Comparison of ENCODE assay signal across 8 cellular contexts in the genomic region with DNA sequence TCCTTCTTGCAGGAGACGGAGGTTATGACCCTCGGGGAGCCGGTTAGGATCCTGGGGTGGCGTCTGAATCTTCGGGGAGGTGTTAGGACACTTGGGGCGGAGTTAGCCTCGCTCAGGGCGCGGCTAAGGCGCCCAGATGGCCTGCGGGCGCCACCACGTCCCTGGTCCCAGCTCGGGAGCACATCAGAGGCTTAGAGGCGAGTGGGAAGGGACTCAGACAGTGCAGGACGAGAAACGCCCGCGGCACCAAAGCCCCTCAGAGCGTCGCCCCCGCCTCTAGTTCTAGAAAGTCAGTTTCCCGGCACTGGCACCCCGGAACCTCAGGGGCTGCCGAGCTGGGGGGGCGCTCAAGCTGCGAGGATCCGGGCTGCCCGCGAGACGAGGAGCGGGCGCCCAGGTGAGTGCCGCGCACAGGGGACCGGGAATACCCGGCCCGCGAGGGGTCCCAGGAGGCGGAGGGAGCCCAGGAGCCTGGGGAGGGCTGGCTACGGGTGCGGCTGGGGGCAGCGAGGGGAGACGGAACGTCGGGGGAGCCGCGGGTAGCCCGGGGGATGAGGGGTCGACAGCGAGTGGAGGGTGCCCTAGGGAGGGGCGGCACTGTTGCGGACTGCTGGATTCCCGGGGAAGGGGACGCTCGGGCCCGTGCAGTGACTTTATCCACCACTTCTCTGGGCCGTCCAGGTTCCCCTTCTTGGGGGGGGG. TPM values are rescaled to one million over a fixed set of nuclear protein-coding genes. Genes with fewer than 3 reads are reported as not detected.
A peak's percentile ranks its signal among the peaks of the same experiment; 100 is the strongest.
DNase-seq lines count a peak whose midpoint lies in the region; ATAC-seq and TF ChIP-seq lines count a peak whose summit lies in the region.
"Had no signal": no experiment of that assay in that cellular context is flagged by ENCODE, and none has a peak within 500 bp of the region (broad histone marks: within the 10 kb centered on the region; RNA-seq: fewer than 3 reads in every experiment).

HCK (plus strand) TSS at position 153 of the 702 bp plus-strand sequence.

- no peak for DNase-seq in OCI-LY7 (ENCODE audit: low spot score)
- peak; percentile 56 to 79 (median 78) for DNase-seq in right cardiac atrium
- DNase-seq in middle frontal gyrus (ENCODE audit: extremely low spot score, low spot score) = no peak

- no peaks in the 10 kb centered on the region for H3K36me3 ChIP-seq in OCI-LY7 (ENCODE audit: insufficient read depth, low read length)

- H3K4me3 ChIP-seq in OCI-LY7 (ENCODE audit: low read depth, low read length, poor library complexity, severe bottlenecking) (no peak within 1 kb of the TSS), right cardiac atrium (ENCODE audit: low read length) (peak within 1 kb of the TSS; percentile 45), skin epidermis (peak within 1 kb of the TSS; percentile 25 to 47 (median 36))

- CTCF ChIA-PET in OCI-LY7 (lab: Charles Lee; ENCODE audit: unreplicated experiment) = no interaction called here

- BruUV-seq in OCI-LY7 (replicated peaks; lab: Mats Ljungman, UMichigan) = no TSS peak

- H3K27me3 ChIP-seq in right cardiac atrium (ENCODE audit: control insufficient read depth, insufficient read depth) = no peaks in the 10 kb centered on the region

- H3K79me2 ChIP-seq in OCI-LY7 (ENCODE audit: insufficient read depth, low read depth, low read length) = no peaks in the 10 kb centered on the region

- no peak within 1 kb of the TSS for H2AFZ ChIP-seq in OCI-LY7 (ENCODE audit: low read length)

- peak; percentile 63 for ATAC-seq in GM18868 (IDR thresholded peaks at IDR 0.05; ENCODE audit: unreplicated experiment)
- ATAC-seq in right cardiac atrium = peak; percentile 71 to 81
- ATAC-seq in GM21390 (IDR thresholded peaks at IDR 0.05; ENCODE audit: unreplicated experiment) = no peak
- no peak for ATAC-seq in HG03097 (IDR thresholded peaks at IDR 0.05; ENCODE audit: low FRiP score, unreplicated experiment)

- TF ChIP-seq CTCF in OCI-LY7 (conservative IDR thresholded peaks at IDR 0.05; ENCODE audit: low read length) = no peak

- H3K4me2 ChIP-seq in OCI-LY7 (ENCODE audit: low read length) = 0 out of 2 replicates have a peak within 1 kb of the TSS, but pooled peaks have one; percentile 7

- no peaks in the 10 kb centered on the region for H4K20me1 ChIP-seq in OCI-LY7 (ENCODE audit: insufficient read depth, low read length)

- 1% methylated on average over 58 of the region's 58 CpGs for WGBS in right cardiac atrium

- no peaks in the 10 kb centered on the region for H3K9me2 ChIP-seq in OCI-LY7 (ENCODE audit: insufficient read depth, low read length)

- H3K4me1 ChIP-seq in OCI-LY7 (ENCODE audit: insufficient read depth, low read length, poor library complexity, severe bottlenecking) (no peaks in the 10 kb centered on the region), right cardiac atrium (ENCODE audit: control insufficient read depth, insufficient read depth, low read length) (no peaks in the 10 kb centered on the region)

- POLR2A ChIA-PET in OCI-LY7 (lab: Charles Lee) = interaction anchor here (0.8 to 1.4 kb wide), 2 partner anchors 17 to 34 kb away, joined by 3 read pairs; no protein-coding TSS in a partner anchor

- intact Hi-C loops in OCI-LY7 (cut with micrococcal nuclease; ENCODE audit: unreplicated experiment) = no loop called here
- intact Hi-C loops in right cardiac atrium (cut with DNase I) = no loop called here

- no peak within 1 kb of the TSS for H3K27ac ChIP-seq in OCI-LY7 (ENCODE audit: low read depth, low read length, poor library complexity, severe bottlenecking)
- no peak within 1 kb of the TSS for H3K27ac ChIP-seq in right cardiac atrium (ENCODE audit: low read length)
- H3K27ac ChIP-seq in skin epidermis = peak within 1 kb of the TSS; percentile 24 to 93 (median 82)
- H3K27ac ChIP-seq: epithelial cell of prostate had no signal

- H3K9me3 ChIP-seq in OCI-LY7 (ENCODE audit: low read length) = no peaks in the 10 kb centered on the region
- H3K9me3 ChIP-seq in right cardiac atrium (ENCODE audit: control insufficient read depth, low read length) = no peaks in the 10 kb centered on the region

RNA-seq across cellular contexts. Expression of gene HCK, which starts in this region (rescaled TPM):
- 0.19 TPM in 1 of 2 replicates, not detected in the other for total RNA-seq in OCI-LY7 (2014; rRNA removed; shearing (Covaris generic))
- total RNA-seq in OCI-LY7 (2022) (2.2 and 3.2 TPM in 2 replicates), right cardiac atrium (1 to 10 TPM; 5.1 to 9.0 (median 7.8) TPM)
- 2.2 TPM for polyA plus RNA-seq in right cardiac atrium

Comparison
In these comparisons a context has a peak if more than half of its experiments do, and no peak if none do; other contexts are left out.
1. ATAC-seq: peak in GM18868 (single experiment) and right cardiac atrium (2 of 2); none in GM21390 (single experiment) and HG03097 (single experiment).
2. DNase-seq: peak in right cardiac atrium (3 of 3); none in OCI-LY7 (single experiment) and middle frontal gyrus (single experiment).
3. H3K27ac ChIP-seq: peak in skin epidermis (21 of 21); none in OCI-LY7 (single experiment) and right cardiac atrium (single experiment).